20 cellular contexts compared by ENCODE assay signal in genomic region chr11:71336176-71336995, GRCh38.
DNase-seq lines count a peak whose midpoint lies in the region; ATAC-seq, FAIRE-seq and TF ChIP-seq lines count a peak whose summit lies in the region.
"Had no signal": no experiment of that assay in that cellular context is flagged by ENCODE, and none has a peak within 500 bp of the region (broad histone marks: within the 10 kb centered on the region; RNA-seq: fewer than 3 reads in every experiment).

No MANE protein-coding gene starts in this region.

- intact Hi-C loops in kidney (cut with DNase I) (no loop called here), stomach (cut with DNase I; ENCODE audit: low total_unique reads) (no loop called here)
- intact Hi-C loops in naive thymus-derived CD4-positive, alpha-beta T cell (cut with micrococcal nuclease), result no loop called here

- no peak overlapping the region for H3K4me3 Mint-ChIP-seq in naive thymus-derived CD4-positive, alpha-beta T cell
- H3K4me3 Mint-ChIP-seq in stimulated activated effector memory CD8-positive, alpha-beta T cell treated with anti-CD3 and anti-CD28 coated beads, Interleukin-12 subunit alpha, Interleukin-12 subunit beta, amount 100 ng/mL, for 72 hours, result no peak overlapping the region

- TF ChIP-seq CTCF in WERI-Rb-1 (IDR thresholded peaks at IDR 0.05; ENCODE audit: low read depth, low read length) (no peak), kidney (IDR thresholded peaks at IDR 0.05; ENCODE audit: borderline replicate concordance, extremely low read depth, insufficient read depth) (no peak), stomach (IDR thresholded peaks at IDR 0.05) (no peak)

- no peak overlapping the region for H3K27ac Mint-ChIP-seq in naive thymus-derived CD4-positive, alpha-beta T cell
- no peak overlapping the region for H3K27ac Mint-ChIP-seq in stimulated activated effector memory CD8-positive, alpha-beta T cell treated with anti-CD3 and anti-CD28 coated beads, Interleukin-12 subunit alpha, Interleukin-12 subunit beta, amount 100 ng/mL, for 72 hours

- FAIRE-seq in kidney (lab: Jason Lieb, UNC) (no peak), frontal cortex (lab: Jason Lieb, UNC) (no peak)
- FAIRE-seq: GM12892 had no signal

- H3K4me1 ChIP-seq in kidney (ENCODE audit: control insufficient read depth in 1 of 2, insufficient read depth in 1 of 2, low read depth in 1 of 2, low read length in 2 of 2) (peaks cover 0 to 2% of the 10 kb centered on the region in 2 donors), stomach (peaks cover 0 to 17% (median 8%) of the 10 kb centered on the region in 4 donors)
- H3K4me1 ChIP-seq in naive thymus-derived CD4-positive, alpha-beta T cell (ENCODE audit: control insufficient read depth in 2 of 2, insufficient read depth in 2 of 2, low read length in 2 of 2), result no peaks in the 10 kb centered on the region

- peaks cover 8% of the 10 kb centered on the region for H3K9me3 ChIP-seq in WERI-Rb-1 (ENCODE audit: severe bottlenecking)
- no peaks in the 10 kb centered on the region for H3K9me3 ChIP-seq in kidney (ENCODE audit: control insufficient read depth in 1 of 2, low read length in 2 of 2)
- peaks cover 0 to 12% (median 2%) of the 10 kb centered on the region in 4 donors for H3K9me3 ChIP-seq in stomach
- H3K9me3 ChIP-seq in naive thymus-derived CD4-positive, alpha-beta T cell (ENCODE audit: control insufficient read depth in 2 of 3, low read length in 3 of 3), result peaks cover 0 to 24% (median 0%) of the 10 kb centered on the region in 3 experiments

- no peak for TF ChIP-seq POLR2A in stomach (IDR thresholded peaks at IDR 0.05)

- H3K36me3 Mint-ChIP-seq in naive thymus-derived CD4-positive, alpha-beta T cell, result peaks cover 0 to 7% (median 0%) of the 10 kb centered on the region in 5 donors
- H3K36me3 Mint-ChIP-seq in stimulated activated effector memory CD8-positive, alpha-beta T cell treated with anti-CD3 and anti-CD28 coated beads, Interleukin-12 subunit alpha, Interleukin-12 subunit beta, amount 100 ng/mL, for 72 hours, result no peaks in the 10 kb centered on the region

- ATAC-seq in naive thymus-derived CD4-positive, alpha-beta T cell, result no peak
- no peak for ATAC-seq in stimulated activated effector memory CD8-positive, alpha-beta T cell treated with anti-CD3 and anti-CD28 coated beads, Interleukin-12 subunit alpha, Interleukin-12 subunit beta, amount 100 ng/mL, for 72 hours

- no peak for TF ChIP-seq EP300 in stomach (IDR thresholded peaks at IDR 0.05)

- WGBS in stomach, 5 donors, result 83 to 88% (median 86%) methylated on average over 8 to 9 of the region's 9 CpGs

- no peaks in the 10 kb centered on the region for H3K36me3 ChIP-seq in WERI-Rb-1
- no peaks in the 10 kb centered on the region for H3K36me3 ChIP-seq in kidney (ENCODE audit: control insufficient read depth in 1 of 2, insufficient read depth in 2 of 2, low read length in 2 of 2)
- no peaks in the 10 kb centered on the region for H3K36me3 ChIP-seq in stomach
- no peaks in the 10 kb centered on the region for H3K36me3 ChIP-seq in naive thymus-derived CD4-positive, alpha-beta T cell (ENCODE audit: control insufficient read depth in 2 of 3, insufficient read depth in 3 of 3, low read length in 3 of 3)
- H3K36me3 ChIP-seq: MG63 had no signal

- no peak overlapping the region; the same call in none of the 2 replicates for H3K4me3 ChIP-seq in WERI-Rb-1 (ENCODE audit: low read depth, low read length)
- no peak overlapping the region for H3K4me3 ChIP-seq in kidney (ENCODE audit: low read length in 2 of 2)
- no peak overlapping the region for H3K4me3 ChIP-seq in stomach
- no peak overlapping the region for H3K4me3 ChIP-seq in naive thymus-derived CD4-positive, alpha-beta T cell (ENCODE audit: low read length)
- H3K4me3 ChIP-seq: MG63 had no signal

- CTCF ChIA-PET in naive thymus-derived CD4-positive, alpha-beta T cell (lab: Charles Lee), result no interaction called here

- H3K27me3 ChIP-seq in WERI-Rb-1 (ENCODE audit: insufficient read depth, low read depth, severe bottlenecking) (no peaks in the 10 kb centered on the region), stomach (peaks cover 0 to 11% (median 0%) of the 10 kb centered on the region in 3 donors)
- no peaks in the 10 kb centered on the region for H3K27me3 ChIP-seq in naive thymus-derived CD4-positive, alpha-beta T cell (ENCODE audit: control insufficient read depth in 2 of 2, insufficient read depth in 2 of 2, low read length in 2 of 2)
- H3K27me3 ChIP-seq: MG63 had no signal

- POLR2A ChIA-PET in naive thymus-derived CD4-positive, alpha-beta T cell (lab: Charles Lee), result no interaction called here

- peaks cover 0 to 31% (median 5%) of the 10 kb centered on the region in 5 donors for H3K27me3 Mint-ChIP-seq in naive thymus-derived CD4-positive, alpha-beta T cell

- no peak overlapping the region for H3K9ac ChIP-seq in kidney (ENCODE audit: low read length in 2 of 2)

- H3K4me1 Mint-ChIP-seq in naive thymus-derived CD4-positive, alpha-beta T cell, result no peaks in the 10 kb centered on the region
- H3K4me1 Mint-ChIP-seq in stimulated activated effector memory CD8-positive, alpha-beta T cell treated with anti-CD3 and anti-CD28 coated beads, Interleukin-12 subunit alpha, Interleukin-12 subunit beta, amount 100 ng/mL, for 72 hours, result no peaks in the 10 kb centered on the region

- H3K27ac ChIP-seq in WERI-Rb-1 (no peak overlapping the region), kidney (ENCODE audit: low read depth in 2 of 2, low read length in 2 of 2) (no peak overlapping the region), stomach (no peak overlapping the region)
- H3K27ac ChIP-seq in naive thymus-derived CD4-positive, alpha-beta T cell (ENCODE audit: low read depth, low read length), result no peak overlapping the region
- H3K27ac ChIP-seq: C4-2B, HL-60 had no signal

- peak; percentile 13 for DNase-seq in activated effector memory CD4-positive, alpha-beta T cell treated with anti-CD3 and anti-CD28 coated beads, Interleukin-2, amount 50 U/mL, for 16 hours
- DNase-seq in activated effector memory CD4-positive, alpha-beta T cell treated with Interleukin-2 at 50 U/mL for 16 hours, result no peak
- peak; percentile 57 for DNase-seq in WERI-Rb-1
- DNase-seq in kidney, result peak; percentile 10
- DNase-seq in stomach, result peak; percentile 19
- DNase-seq in frontal cortex (ENCODE audit: low spot score in 2 of 2), result no peak
- no peak for DNase-seq in naive thymus-derived CD4-positive, alpha-beta T cell
- no peak for DNase-seq in stimulated activated effector memory CD8-positive, alpha-beta T cell treated with anti-CD3 and anti-CD28 coated beads, Interleukin-12 subunit alpha, Interleukin-12 subunit beta, amount 100 ng/mL, for 72 hours (ENCODE audit: low spot score in 2 of 2)
- DNase-seq: 8988T, DMS53, KG1, MG63, NCI-H1105, NCI-H1694 treated with DMSO at 0.1 percent for 48 hours, NCI-H446, NCI-H748 treated with DMSO at 0.1 percent for 48 hours, SHP77 treated with DMSO at 0.1 percent for 48 hours had no signal

- H3K9me3 Mint-ChIP-seq in naive thymus-derived CD4-positive, alpha-beta T cell, result peaks cover 0 to 27% (median 11%) of the 10 kb centered on the region in 11 donors
- H3K9me3 Mint-ChIP-seq in stimulated activated effector memory CD8-positive, alpha-beta T cell treated with anti-CD3 and anti-CD28 coated beads, Interleukin-12 subunit alpha, Interleukin-12 subunit beta, amount 100 ng/mL, for 72 hours, result peaks cover 7% of the 10 kb centered on the region

Comparison
In these comparisons a context has a peak if more than half of its experiments do, and no peak if none do; other contexts are left out.
1. DNase-seq: peak in activated effector memory CD4-positive, alpha-beta T cell treated with anti-CD3 and anti-CD28 coated beads, Interleukin-2, amount 50 U/mL, for 16 hours (single experiment), WERI-Rb-1 (single experiment), kidney (single experiment) and stomach (single experiment); none in activated effector memory CD4-positive, alpha-beta T cell treated with Interleukin-2 at 50 U/mL for 16 hours (single experiment), frontal cortex (0 of 2), naive thymus-derived CD4-positive, alpha-beta T cell (0 of 9) and stimulated activated effector memory CD8-positive, alpha-beta T cell treated with anti-CD3 and anti-CD28 coated beads, Interleukin-12 subunit alpha, Interleukin-12 subunit beta, amount 100 ng/mL, for 72 hours (0 of 2).